Comparison of ENCODE assay signal across 29 cellular contexts in genomic region chr15:33160581-33161165, GRCh38. TPM values are rescaled to one million over a fixed set of nuclear protein-coding genes. Genes with fewer than 3 reads are reported as not detected.
DNase-seq lines count a peak whose midpoint lies in the region; ATAC-seq and TF ChIP-seq lines count a peak whose summit lies in the region.
"Had no signal": no experiment of that assay in that cellular context is flagged by ENCODE, and none has a peak within 500 bp of the region (broad histone marks: within the 10 kb centered on the region; RNA-seq: fewer than 3 reads in every experiment).

No MANE protein-coding gene starts in this region.

- H2BK12ac ChIP-seq in trophoblast cell (ENCODE audit: low read length), result no peak overlapping the region

- H3K27ac ChIP-seq in right atrium auricular region (no peak overlapping the region), trophoblast cell (ENCODE audit: low read depth, low read length) (peak overlapping the region; percentile 91), aorta (ENCODE audit: low read depth in 1 of 2, low read length in 2 of 2) (peak overlapping the region; percentile 5 to 72), OCI-LY7 (ENCODE audit: low read depth, low read length, poor library complexity, severe bottlenecking) (no peak overlapping the region), mesendoderm (ENCODE audit: low read depth, low read length) (no peak overlapping the region)
- H3K27ac ChIP-seq: coronary artery, right lobe of liver, SJCRH30, tibial nerve had no signal

- TF ChIP-seq CTCF in right atrium auricular region (IDR thresholded peaks at IDR 0.05), result no peak
- no peak for TF ChIP-seq CTCF in fibroblast of mammary gland (conservative IDR thresholded peaks at IDR 0.05; ENCODE audit: control insufficient read depth, insufficient read depth, low read depth, low read length)
- no peak for TF ChIP-seq CTCF in OCI-LY7 (conservative IDR thresholded peaks at IDR 0.05; ENCODE audit: low read length)

- H2BK5ac ChIP-seq in trophoblast cell (ENCODE audit: low read depth, low read length, poor library complexity), result no peak overlapping the region
- no peak overlapping the region for H2BK5ac ChIP-seq in mesendoderm (ENCODE audit: low read length)

- no peaks in the 10 kb centered on the region for H3K27me3 ChIP-seq in right atrium auricular region
- H3K27me3 ChIP-seq in trophoblast cell (ENCODE audit: insufficient read depth, low read length), result no peaks in the 10 kb centered on the region
- no peaks in the 10 kb centered on the region for H3K27me3 ChIP-seq in aorta (ENCODE audit: control insufficient read depth in 1 of 2, insufficient read depth in 2 of 2, low read length in 1 of 2)
- H3K27me3 ChIP-seq in mesendoderm (ENCODE audit: insufficient read depth, low read length, poor library complexity), result no peaks in the 10 kb centered on the region
- H3K27me3 ChIP-seq: gastroesophageal sphincter, Peyer's patch, right lobe of liver, SJCRH30, tibial nerve had no signal

- CTCF ChIA-PET in OCI-LY7 (lab: Charles Lee; ENCODE audit: unreplicated experiment), result no interaction called here

- no peak overlapping the region for H3K18ac ChIP-seq in trophoblast cell (ENCODE audit: low read length)
- no peak overlapping the region for H3K18ac ChIP-seq in mesendoderm (ENCODE audit: low read length)

- ATAC-seq in Right ventricle myocardium inferior, result peak; percentile 35
- peak; percentile 73 for ATAC-seq in aorta (ENCODE audit: low FRiP score)
- ATAC-seq: activated naive CD8-positive, alpha-beta T cell treated with anti-CD3 and anti-CD28 coated beads, Interleukin-2, amount 50 U/mL, for 24 hours; esophagus mucosa; gastroesophageal sphincter; naive thymus-derived CD4-positive, alpha-beta T cell; right lobe of liver; T-helper 17 cell had no signal

- H3K79me2 ChIP-seq in trophoblast cell (ENCODE audit: control insufficient read depth, insufficient read depth, low read length, poor library complexity), result no peaks in the 10 kb centered on the region
- no peaks in the 10 kb centered on the region for H3K79me2 ChIP-seq in OCI-LY7 (ENCODE audit: insufficient read depth, low read depth, low read length)
- no peaks in the 10 kb centered on the region for H3K79me2 ChIP-seq in mesendoderm (ENCODE audit: control insufficient read depth, insufficient read depth, low read length)

- H4K5ac ChIP-seq in mesendoderm (ENCODE audit: low read length), result no peak overlapping the region

- WGBS in trophoblast cell (ENCODE audit: extremely low coverage, insufficient coverage, insufficient read length), result no CpG with 5 or more reads among the region's 5 CpGs
- WGBS in aorta, 2 donors, result 9 to 12% methylated on average over 5 of the region's 5 CpGs
- WGBS in mesendoderm (ENCODE audit: extremely low coverage, insufficient coverage, low lambda C conversion rate), result no CpG with 5 or more reads among the region's 5 CpGs

- H3K4me1 ChIP-seq in right atrium auricular region, result no peaks in the 10 kb centered on the region
- peaks cover 4 to 16% of the 10 kb centered on the region in 2 experiments for H3K4me1 ChIP-seq in trophoblast cell (ENCODE audit: control insufficient read depth in 1 of 2, insufficient read depth in 2 of 2, low read length in 2 of 2)
- H3K4me1 ChIP-seq in aorta (ENCODE audit: control insufficient read depth in 1 of 2, insufficient read depth in 2 of 2, low read length in 2 of 2), result no peaks in the 10 kb centered on the region
- no peaks in the 10 kb centered on the region for H3K4me1 ChIP-seq in OCI-LY7 (ENCODE audit: insufficient read depth, low read length, poor library complexity, severe bottlenecking)
- H3K4me1 ChIP-seq in mesendoderm (ENCODE audit: control insufficient read depth, low read depth, low read length), result no peaks in the 10 kb centered on the region
- H3K4me1 ChIP-seq: Peyer's patch, right lobe of liver, tibial nerve had no signal

- H2BK15ac ChIP-seq in mesendoderm (replicated peaks; ENCODE audit: low read depth), result no peak overlapping the region

- H3K23ac ChIP-seq in trophoblast cell (ENCODE audit: low read length) (no peak overlapping the region), mesendoderm (ENCODE audit: low read length) (no peak overlapping the region)

- H4K20me1 ChIP-seq in OCI-LY7 (ENCODE audit: insufficient read depth, low read length), result no peaks in the 10 kb centered on the region

- H3K4ac ChIP-seq in trophoblast cell (ENCODE audit: low read depth, low read length) (no peak overlapping the region), mesendoderm (ENCODE audit: low read depth, low read length) (no peak overlapping the region)

- H4K8ac ChIP-seq in trophoblast cell (ENCODE audit: low read depth, low read length) (no peak overlapping the region), mesendoderm (ENCODE audit: low read depth, low read length) (no peak overlapping the region)

- H3K9ac ChIP-seq in trophoblast cell (ENCODE audit: low read length) (no peak overlapping the region), mesendoderm (ENCODE audit: low read length) (no peak overlapping the region)

- DNase-seq in Right ventricle myocardium inferior (ENCODE audit: missing footprints) (no peak), right atrium auricular region (ENCODE audit: low spot score) (no peak), fibroblast of mammary gland (ENCODE audit: low read depth) (peak; percentile 21), trophoblast cell (no peak), aorta (no peak), NCI-H774 (lab: John Stamatoyannopoulos, UW) (no peak), OCI-LY7 (ENCODE audit: low spot score) (no peak), mesendoderm (no peak)
- DNase-seq: 8988T; activated CD4-positive, alpha-beta T cell treated with anti-CD3 and anti-CD28 coated beads for 4 hours; activated CD8-positive, alpha-beta memory T cell treated with anti-CD3 and anti-CD28 coated beads for 24 hours; activated gamma-delta T cell treated with Interleukin-2 at 50 U/mL for 16 hours; activated naive CD8-positive, alpha-beta T cell treated with anti-CD3 and anti-CD28 coated beads, Interleukin-2, amount 50 U/mL, for 24 hours; activated T-cell treated with anti-CD3 and anti-CD28 coated beads, Interleukin-2, amount 50 U/mL, for 24 hours; CD4-positive, alpha-beta memory T cell; DMS 273 treated with DMSO at 0.1 percent for 48 hours; kidney; naive thymus-derived CD4-positive, alpha-beta T cell; NCI-H2029 treated with DMSO at 0.1 percent for 48 hours; Peyer's patch; right lobe of liver; stimulated activated CD4-positive, alpha-beta T cell treated with anti-CD3 and anti-CD28 coated beads, Interleukin-15, amount 100 ng/mL, for 24 hours; stimulated activated naive CD8-positive, alpha-beta T cell treated with anti-CD3 and anti-CD28 coated beads, Interleukin-15, Interleukin-2, amounts not matched to agents 100 U/mL and 50 U/mL, for 24 hours; T-helper 17 cell had no signal

- no TSS peak for BruUV-seq in OCI-LY7 (replicated peaks; lab: Mats Ljungman, UMichigan)

- intact Hi-C loops in Right ventricle myocardium inferior (cut with DNase I), result no loop called here
- intact Hi-C loops in aorta (cut with DNase I), result no loop called here
- intact Hi-C loops in OCI-LY7 (cut with micrococcal nuclease; ENCODE audit: unreplicated experiment), result no loop called here

- H3K9me2 ChIP-seq in OCI-LY7 (ENCODE audit: insufficient read depth, low read length), result no peaks in the 10 kb centered on the region

- H2AFZ ChIP-seq in trophoblast cell (ENCODE audit: insufficient read depth, low read length, poor library complexity) (no peak overlapping the region), OCI-LY7 (ENCODE audit: low read length) (no peak overlapping the region)

- H3K4me3 ChIP-seq in right atrium auricular region (no peak overlapping the region), fibroblast of mammary gland (ENCODE audit: control insufficient read depth, low read depth, low read length) (no peak overlapping the region), trophoblast cell (ENCODE audit: low read depth, low read length) (no peak overlapping the region), aorta (ENCODE audit: low read length in 2 of 2) (no peak overlapping the region), OCI-LY7 (ENCODE audit: low read depth, low read length, poor library complexity, severe bottlenecking) (no peak overlapping the region), mesendoderm (ENCODE audit: low read length) (no peak overlapping the region)
- H3K4me3 ChIP-seq: coronary artery, gastroesophageal sphincter, Peyer's patch, right lobe of liver, SJCRH30, tibial nerve had no signal

- no peak overlapping the region for H3K56ac ChIP-seq in mesendoderm (ENCODE audit: low read length)

- no peaks in the 10 kb centered on the region for H3K9me3 ChIP-seq in right atrium auricular region
- H3K9me3 ChIP-seq in trophoblast cell (ENCODE audit: insufficient read depth, low read depth, low read length), result no peaks in the 10 kb centered on the region
- no peaks in the 10 kb centered on the region for H3K9me3 ChIP-seq in aorta (ENCODE audit: control insufficient read depth, low read length)
- no peaks in the 10 kb centered on the region for H3K9me3 ChIP-seq in OCI-LY7 (ENCODE audit: low read length)
- H3K9me3 ChIP-seq: gastroesophageal sphincter, Peyer's patch, right lobe of liver, SJCRH30, tibial nerve had no signal

- H2AK5ac ChIP-seq in trophoblast cell (ENCODE audit: low read length) (no peak overlapping the region), mesendoderm (ENCODE audit: low read length) (no peak overlapping the region)

- no peak overlapping the region for H2BK120ac ChIP-seq in trophoblast cell (ENCODE audit: insufficient read depth, low read length, poor library complexity)
- H2BK120ac ChIP-seq in mesendoderm (ENCODE audit: low read depth, low read length), result no peak overlapping the region

- POLR2A ChIA-PET in OCI-LY7 (lab: Charles Lee), result interaction anchor here (0.5 kb wide), 1 partner anchor 15 kb away, joined by 6 read pairs; no protein-coding TSS in a partner anchor

- no peak overlapping the region for H3K14ac ChIP-seq in trophoblast cell (ENCODE audit: low read length)

- H3K79me1 ChIP-seq in trophoblast cell (ENCODE audit: low read length) (peaks cover 20% of the 10 kb centered on the region), mesendoderm (ENCODE audit: low read length) (no peaks in the 10 kb centered on the region)

- no peaks in the 10 kb centered on the region for H3K36me3 ChIP-seq in right atrium auricular region
- H3K36me3 ChIP-seq in trophoblast cell (ENCODE audit: control insufficient read depth in 1 of 2, insufficient read depth in 2 of 2, low read length in 2 of 2), result no peaks in the 10 kb centered on the region
- H3K36me3 ChIP-seq in aorta (ENCODE audit: control insufficient read depth in 1 of 2, insufficient read depth in 2 of 2, low read length in 1 of 2), result no peaks in the 10 kb centered on the region
- H3K36me3 ChIP-seq in OCI-LY7 (ENCODE audit: insufficient read depth, low read length), result no peaks in the 10 kb centered on the region
- H3K36me3 ChIP-seq in mesendoderm (ENCODE audit: control insufficient read depth, insufficient read depth, low read length), result no peaks in the 10 kb centered on the region
- H3K36me3 ChIP-seq: gastroesophageal sphincter, Peyer's patch, right lobe of liver, SJCRH30, tibial nerve had no signal

- no peak overlapping the region for H4K12ac ChIP-seq in trophoblast cell (ENCODE audit: low read depth, low read length)

- H3K4me2 ChIP-seq in trophoblast cell (ENCODE audit: low read length) (no peak overlapping the region), OCI-LY7 (ENCODE audit: low read length) (no peak overlapping the region), mesendoderm (ENCODE audit: low read length) (no peak overlapping the region)

- H4K91ac ChIP-seq in trophoblast cell (ENCODE audit: low read depth, low read length), result no peak overlapping the region

RNA-seq across cellular contexts. Expression of gene FMN1, which starts 33.8 kb away (rescaled TPM):
- 3.3 TPM for total RNA-seq in Right ventricle myocardium inferior
- total RNA-seq in right atrium auricular region, result 1 to 10 TPM; 2.4 to 3.1 TPM
- 0.81 and 1.0 TPM in 2 replicates for polyA plus RNA-seq in trophoblast cell (2013)
- 10 to 100 TPM; 18.4 to 23.4 TPM for total RNA-seq in aorta
- polyA plus RNA-seq in aorta, result 1 to 10 TPM in 1 of 2 donors, under 1 TPM in 1; 0.26 to 1.3 TPM
- total RNA-seq in OCI-LY7 (2014; rRNA removed; shearing (Covaris generic)), result 1.5 and 3.2 TPM in 2 replicates
- 4.2 and 5.8 TPM in 2 replicates for total RNA-seq in OCI-LY7 (2022)
- 1.7 TPM for polyA plus RNA-seq in mesendoderm (2013, experiment 1 of 2)
- 1.3 TPM for polyA plus RNA-seq in mesendoderm (2013, experiment 2 of 2)

Comparison
In these comparisons a context has a peak if more than half of its experiments do, and no peak if none do; other contexts are left out.
1. H3K27ac ChIP-seq: peak in trophoblast cell (single experiment) and aorta (2 of 2); none in right atrium auricular region (0 of 2), OCI-LY7 (single experiment) and mesendoderm (single experiment).